ENCODE assay signal across 8 cellular contexts in genomic region chr13:113393572-113394503, GRCh38. TPM values are rescaled to one million over a fixed set of nuclear protein-coding genes. Genes with fewer than 3 reads are reported as not detected.
DNase-seq lines count a peak whose midpoint lies in the region; ATAC-seq, FAIRE-seq and TF ChIP-seq lines count a peak whose summit lies in the region.

No MANE protein-coding gene starts in this region.

- intact Hi-C loops in ascending aorta (cut with DNase I) (loop anchor here (1.0 to 5.0 kb wide), 5 partner anchors 17 to 452 kb away; partner anchors contain the start of gene LAMP1), sciatic nerve (cut with DNase I) (no loop called here)

- H3K27me3 ChIP-seq in ascending aorta, result no peaks in the 10 kb centered on the region

- H3K9me3 Mint-ChIP-seq in T-helper 2 cell treated with Interferon-gamma antibody and Interleukin-4, amounts not matched to agents 5 μg/mL and 100 μg/mL, for 36 hours, result no peaks in the 10 kb centered on the region

- peak overlapping the region; percentile 26 for H3K27ac Mint-ChIP-seq in T-helper 2 cell treated with Interferon-gamma antibody and Interleukin-4, amounts not matched to agents 5 μg/mL and 100 μg/mL, for 36 hours

- H3K27me3 Mint-ChIP-seq in T-helper 2 cell treated with Interferon-gamma antibody and Interleukin-4, amounts not matched to agents 5 μg/mL and 100 μg/mL, for 36 hours (ENCODE audit: low read depth), result no peaks in the 10 kb centered on the region

- H3K9me3 ChIP-seq in ascending aorta, result no peaks in the 10 kb centered on the region

- H3K4me3 Mint-ChIP-seq in T-helper 2 cell treated with Interferon-gamma antibody and Interleukin-4, amounts not matched to agents 5 μg/mL and 100 μg/mL, for 36 hours, result peak overlapping the region; percentile 93

- peak; percentile 47 to 92 (median 72) for TF ChIP-seq CTCF in ascending aorta (IDR thresholded peaks at IDR 0.05)

- H3K36me3 Mint-ChIP-seq in T-helper 2 cell treated with Interferon-gamma antibody and Interleukin-4, amounts not matched to agents 5 μg/mL and 100 μg/mL, for 36 hours (ENCODE audit: low read depth), result no peaks in the 10 kb centered on the region

- H3K4me1 ChIP-seq in ascending aorta, result peaks cover 0 to 10% of the 10 kb centered on the region in 2 donors

- peak overlapping the region in 1 of 2 donors; percentile 19 for H3K27ac ChIP-seq in ascending aorta

- TF ChIP-seq POLR2A in GM12892 (IDR thresholded peaks at IDR 0.05; ENCODE audit: low read depth, low read length), result no peak

- peak; percentile 93 for DNase-seq in GM12892 (ENCODE audit: insufficient read length)
- peak; percentile 72 for DNase-seq in NCI-H1092 (lab: John Stamatoyannopoulos, UW)
- DNase-seq in T-helper 2 cell treated with Interferon-gamma antibody and Interleukin-4, amounts not matched to agents 5 μg/mL and 100 μg/mL, for 36 hours (ENCODE audit: low spot score), result peak; percentile 85
- peak in 1 of 2 donors; percentile 89 for DNase-seq in ascending aorta (ENCODE audit: low spot score in 2 of 2)
- peak in 48 of 51 donors; percentile 6 to 83 (median 58) for DNase-seq in hypothalamus (lab: John Stamatoyannopoulos, UW)
- DNase-seq in sciatic nerve (ENCODE audit: low spot score), result peak; percentile 85
- no peak for DNase-seq in OCI-M2 (lab: John Stamatoyannopoulos, UW; ENCODE audit: unreplicated experiment)

- ATAC-seq in HG02623 (IDR thresholded peaks at IDR 0.05; ENCODE audit: unreplicated experiment), result peak; percentile 97
- ATAC-seq in sciatic nerve, result peak; percentile 88

- peak; percentile 66 for FAIRE-seq in GM12892 (lab: Jason Lieb, UNC)

- H3K36me3 ChIP-seq in ascending aorta, result no peaks in the 10 kb centered on the region

- H3K4me3 ChIP-seq in ascending aorta, result peak overlapping the region; percentile 76 to 80

- peaks cover 4% of the 10 kb centered on the region for H3K4me1 Mint-ChIP-seq in T-helper 2 cell treated with Interferon-gamma antibody and Interleukin-4, amounts not matched to agents 5 μg/mL and 100 μg/mL, for 36 hours (ENCODE audit: low read depth)

RNA-seq across cellular contexts. Expression of gene GRTP1, which starts 29.9 kb away (rescaled TPM):
- 1.0 TPM for polyA plus RNA-seq in GM12892 (2012; ENCODE audit: missing spikeins)
- total RNA-seq in ascending aorta, result 15.4 TPM
- 6.3 TPM for total RNA-seq in sciatic nerve

RNA-seq across cellular contexts. Expression of gene ADPRHL1, which starts 59.5 kb away (rescaled TPM):
- polyA plus RNA-seq in GM12892 (2012; ENCODE audit: missing spikeins), result 0.98 TPM
- total RNA-seq in ascending aorta, result 11.3 TPM
- total RNA-seq in sciatic nerve, result 14.5 TPM
